Comparison of ENCODE assay signal across 29 cellular contexts in genomic region chr18:46302866-46303485, GRCh38.
DNase-seq lines count a peak whose midpoint lies in the region; ATAC-seq and TF ChIP-seq lines count a peak whose summit lies in the region.
"Had no signal": no experiment of that assay in that cellular context is flagged by ENCODE, and none has a peak within 500 bp of the region (broad histone marks: within the 10 kb centered on the region; RNA-seq: fewer than 3 reads in every experiment).

No MANE protein-coding gene starts in this region.

- no peaks in the 10 kb centered on the region for H3K9me3 ChIP-seq in BLaER1
- no peaks in the 10 kb centered on the region for H3K9me3 ChIP-seq in SJSA1 (replicated peaks)
- H3K9me3 ChIP-seq: colonic mucosa, thoracic aorta had no signal

- H3K27me3 ChIP-seq in BLaER1 (no peaks in the 10 kb centered on the region), SJSA1 (replicated peaks) (peaks cover 3% of the 10 kb centered on the region)
- H3K27me3 ChIP-seq: colonic mucosa, foreskin keratinocyte, heart right ventricle had no signal

- no peak overlapping the region for H3K27ac ChIP-seq in BLaER1
- no peak overlapping the region for H3K27ac ChIP-seq in SJSA1
- H3K27ac ChIP-seq: C4-2B, colonic mucosa, foreskin keratinocyte, heart right ventricle, KMS-11, thoracic aorta had no signal

- H3K4me2 ChIP-seq in BLaER1, result peak overlapping the region; percentile 24
- H3K4me2 ChIP-seq: KMS-11 had no signal

- H3K9ac ChIP-seq in BLaER1, result no peak overlapping the region
- H3K9ac ChIP-seq: KMS-11 had no signal

- ATAC-seq in omental fat pad (ENCODE audit: low FRiP score), result no peak
- ATAC-seq: effector memory CD8-positive, alpha-beta T cell; esophagus mucosa; foreskin keratinocyte; heart right ventricle; left colon had no signal

- H3K4me1 ChIP-seq in BLaER1, result peaks cover 10% of the 10 kb centered on the region
- H3K4me1 ChIP-seq in SJSA1 (replicated peaks), result peaks cover 6% of the 10 kb centered on the region; the same call in 1 of the 2 replicates
- H3K4me1 ChIP-seq: colonic mucosa, foreskin keratinocyte, heart right ventricle had no signal

- DNase-seq in D341Med (ENCODE audit: low spot score) (peak; percentile 22), SJSA1 (ENCODE audit: low read depth in 1 of 2, low spot score in 2 of 2) (no peak), left kidney (ENCODE audit: low read depth, low spot score) (peak; percentile 22), omental fat pad (ENCODE audit: low spot score) (no peak), NCI-H187 treated with DMSO at 0.1 percent for 48 hours (lab: John Stamatoyannopoulos, UW) (no peak), LoVo (ENCODE audit: low spot score) (no peak)
- DNase-seq in activated CD4-positive, alpha-beta T cell treated with anti-CD3 and anti-CD28 coated beads for 48 hours, result no peak
- DNase-seq: activated B cell treated with CpG ODN at 0.5 μM for 24 hours; activated CD4-positive, alpha-beta T cell treated with anti-CD3 and anti-CD28 coated beads, Interleukin-2, amount 50 U/mL, for 4 hours; activated CD8-positive, alpha-beta memory T cell treated with anti-CD3 and anti-CD28 coated beads, Interleukin-2, amount 50 U/mL, for 48 hours; activated gamma-delta T cell treated with Interleukin-2 at 50 U/mL for 16 hours; colonic mucosa; effector memory CD8-positive, alpha-beta T cell; foreskin keratinocyte; GF-D8; GOT3; heart right ventricle; left colon; NCI-H1694; NCI-H82; OCI-M1; stimulated activated CD4-positive, alpha-beta T cell treated with anti-CD3 and anti-CD28 coated beads, Interleukin-4, amount 100 ng/mL, for 24 hours; stimulated activated naive CD4-positive, alpha-beta T cell treated with Interleukin-2 at 50 U/mL for 16 hours; T-helper 9 cell had no signal

- H3K36me3 ChIP-seq in BLaER1, result no peaks in the 10 kb centered on the region
- no peaks in the 10 kb centered on the region for H3K36me3 ChIP-seq in SJSA1
- H3K36me3 ChIP-seq: colonic mucosa, heart right ventricle, thoracic aorta had no signal

- H3K4me3 ChIP-seq in BLaER1 (no peak overlapping the region), SJSA1 (peak overlapping the region; percentile 20)
- H3K4me3 ChIP-seq: colonic mucosa, heart right ventricle, thoracic aorta had no signal

- TF ChIP-seq CTCF in omental fat pad (IDR thresholded peaks at IDR 0.05), result no peak

- no peaks in the 10 kb centered on the region for H4K20me1 ChIP-seq in BLaER1

Comparison
In these comparisons a context has a peak if more than half of its experiments do, and no peak if none do; other contexts are left out.
1. DNase-seq: peak in D341Med (single experiment) and left kidney (single experiment); none in SJSA1 (0 of 2), omental fat pad (single experiment), NCI-H187 treated with DMSO at 0.1 percent for 48 hours (single experiment), activated CD4-positive, alpha-beta T cell treated with anti-CD3 and anti-CD28 coated beads for 48 hours (single experiment) and LoVo (single experiment).